Comparison of ENCODE assay signal across 1 cellular context in the genomic region with DNA sequence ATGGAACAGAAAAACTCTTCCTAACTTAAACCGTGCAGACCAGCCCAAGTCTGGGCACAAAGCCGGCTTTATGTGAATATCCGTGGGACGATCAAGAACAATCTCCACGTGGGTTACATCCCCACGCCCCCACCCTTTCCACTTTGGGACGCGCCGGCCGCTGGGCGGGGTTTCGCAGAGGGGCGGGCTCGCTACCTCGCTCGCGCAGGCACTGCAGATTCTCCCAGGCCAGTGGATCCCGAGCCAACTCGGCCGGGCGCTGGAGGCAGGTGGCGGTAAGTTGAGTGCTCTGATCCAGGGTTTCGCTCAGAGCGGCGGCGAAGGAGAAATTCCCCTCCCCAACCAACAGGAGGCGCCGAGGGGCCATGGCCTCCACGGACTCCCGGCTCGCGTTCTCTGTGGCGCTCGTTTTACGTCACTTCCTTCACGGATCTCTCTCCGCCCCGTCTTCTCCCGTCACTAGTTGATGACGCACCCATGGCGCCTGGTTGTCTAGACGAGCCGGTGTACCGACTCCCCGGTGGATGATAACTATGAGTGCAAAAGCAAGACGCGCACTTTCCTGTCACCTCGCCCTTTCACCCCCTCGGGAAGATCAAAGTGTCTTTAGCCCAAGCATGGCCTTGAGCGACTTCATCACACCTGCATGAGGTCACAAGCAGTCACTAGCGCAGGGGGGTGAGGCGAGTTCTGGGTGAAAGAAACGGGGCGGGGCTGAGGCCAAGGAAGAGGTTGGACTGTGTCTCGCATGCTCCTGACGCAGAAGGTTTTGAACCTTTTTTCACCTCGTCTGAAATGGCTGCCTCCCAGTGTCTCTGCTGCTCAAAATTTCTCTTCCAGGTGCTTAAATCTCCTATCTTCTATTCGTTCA.
TF ChIP-seq lines count a peak whose summit lies in the region.

A gene with protein sequence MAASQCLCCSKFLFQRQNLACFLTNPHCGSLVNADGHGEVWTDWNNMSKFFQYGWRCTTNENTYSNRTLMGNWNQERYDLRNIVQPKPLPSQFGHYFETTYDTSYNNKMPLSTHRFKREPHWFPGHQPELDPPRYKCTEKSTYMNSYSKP (plus strand): TSS at position 776 of the 871 bp plus-strand sequence. CDS start 20 bp downstream, at position 796.
A gene with protein sequence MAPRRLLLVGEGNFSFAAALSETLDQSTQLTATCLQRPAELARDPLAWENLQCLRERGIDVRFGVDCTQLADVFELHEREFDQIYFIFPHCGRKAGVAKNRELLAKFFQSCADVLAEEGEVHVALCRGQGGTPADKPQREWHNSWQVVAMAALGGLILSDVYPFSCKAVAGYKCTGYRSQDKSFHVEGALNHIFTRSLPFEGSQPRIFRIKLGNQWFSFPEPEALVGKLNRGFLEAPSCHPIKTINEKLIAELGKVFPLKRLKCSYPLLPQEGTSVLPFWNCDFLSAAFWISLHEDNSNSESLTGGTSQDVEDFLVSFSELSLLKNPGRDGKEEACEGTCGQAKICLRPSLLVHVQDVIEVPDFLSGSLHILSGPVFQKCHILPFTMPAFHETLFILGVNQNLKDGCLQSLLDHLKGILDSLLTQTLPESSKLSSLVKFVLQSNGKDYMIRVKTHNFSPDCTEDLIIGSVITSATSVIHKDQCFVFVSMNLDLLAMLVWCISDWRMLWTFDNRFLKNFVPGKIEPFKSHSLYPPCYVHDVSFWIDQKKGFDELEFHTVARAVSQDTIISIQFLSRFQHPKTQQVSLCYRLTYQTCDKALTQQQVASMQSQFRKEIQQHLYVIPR (minus strand): TSS at position 400 of the 871 bp plus-strand sequence. CDS start 33 bp downstream, at position 367.

TF ChIP-seq in GM12878, 131 proteins besides CTCF, POLR2A, EP300 and RAD21 (continued from another document):
- TF ChIP-seq, protein P1, sequence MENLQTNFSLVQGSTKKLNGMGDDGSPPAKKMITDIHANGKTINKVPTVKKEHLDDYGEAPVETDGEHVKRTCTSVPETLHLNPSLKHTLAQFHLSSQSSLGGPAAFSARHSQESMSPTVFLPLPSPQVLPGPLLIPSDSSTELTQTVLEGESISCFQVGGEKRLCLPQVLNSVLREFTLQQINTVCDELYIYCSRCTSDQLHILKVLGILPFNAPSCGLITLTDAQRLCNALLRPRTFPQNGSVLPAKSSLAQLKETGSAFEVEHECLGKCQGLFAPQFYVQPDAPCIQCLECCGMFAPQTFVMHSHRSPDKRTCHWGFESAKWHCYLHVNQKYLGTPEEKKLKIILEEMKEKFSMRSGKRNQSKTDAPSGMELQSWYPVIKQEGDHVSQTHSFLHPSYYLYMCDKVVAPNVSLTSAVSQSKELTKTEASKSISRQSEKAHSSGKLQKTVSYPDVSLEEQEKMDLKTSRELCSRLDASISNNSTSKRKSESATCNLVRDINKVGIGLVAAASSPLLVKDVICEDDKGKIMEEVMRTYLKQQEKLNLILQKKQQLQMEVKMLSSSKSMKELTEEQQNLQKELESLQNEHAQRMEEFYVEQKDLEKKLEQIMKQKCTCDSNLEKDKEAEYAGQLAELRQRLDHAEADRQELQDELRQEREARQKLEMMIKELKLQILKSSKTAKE (IDR thresholded peaks at IDR 0.05; ENCODE audit: low read depth, poor library complexity, severe bottlenecking): peak; percentile 82
